20 cellular contexts compared by ENCODE assay signal in the genomic region with DNA sequence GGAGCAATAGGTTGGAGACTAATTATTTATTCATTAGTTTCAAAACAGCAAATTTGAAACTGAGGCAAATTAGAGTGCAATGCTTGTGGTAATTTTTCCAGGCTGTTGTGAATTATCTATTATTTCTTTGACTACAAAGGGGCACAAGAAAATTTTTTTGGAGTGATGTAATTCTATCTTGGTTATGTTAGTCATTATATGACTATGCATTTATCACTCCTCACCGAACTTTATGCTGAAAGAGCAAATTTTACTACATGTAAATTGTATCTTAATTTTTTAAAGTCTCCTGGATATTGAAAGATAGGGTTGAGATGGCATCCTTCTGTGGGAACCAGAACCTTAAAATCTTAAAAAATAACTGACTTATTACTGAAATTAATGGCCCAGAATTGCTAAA.
A peak's percentile ranks its signal among the peaks of the same experiment; 100 is the strongest.
DNase-seq lines count a peak whose midpoint lies in the region; ATAC-seq, FAIRE-seq and TF ChIP-seq lines count a peak whose summit lies in the region.
"Had no signal": no experiment of that assay in that cellular context is flagged by ENCODE, and none has a peak within 500 bp of the region (broad histone marks: within the 10 kb centered on the region; RNA-seq: fewer than 3 reads in every experiment).

No MANE protein-coding gene starts in this region.

- no peak for TF ChIP-seq POLR2A in esophagus squamous epithelium (IDR thresholded peaks at IDR 0.05)

- peak; percentile 68 for DNase-seq in ELR (ENCODE audit: low read depth)
- peak; percentile 70 for DNase-seq in RCC 7860 (ENCODE audit: low spot score)
- DNase-seq in choroid plexus epithelial cell (ENCODE audit: low read depth), result peak; percentile 74
- DNase-seq in esophagus squamous epithelium (lab: John Stamatoyannopoulos, UW), result no peak
- no peak for DNase-seq in BE2C
- DNase-seq in central memory CD4-positive, alpha-beta T cell, result no peak
- DNase-seq: activated CD8-positive, alpha-beta T cell treated with anti-CD3 and anti-CD28 coated beads, Interleukin-2, amount 10 ng/mL, durations not matched to agents 7 days and 5 days; amniotic stem cell; erythroblast; hypothalamus; NCI-H187; NCI-H510A treated with DMSO at 0.1 percent for 48 hours; posterior cingulate gyrus; stimulated activated CD4-positive, alpha-beta T cell treated with anti-CD3 and anti-CD28 coated beads, Interleukin-15, amount 100 ng/mL, for 24 hours; uterus had no signal

- intact Hi-C loops in esophagus squamous epithelium (cut with DNase I), result no loop called here

- H3K27me3 ChIP-seq in esophagus squamous epithelium (no peaks in the 10 kb centered on the region), BE2C (no peaks in the 10 kb centered on the region)
- H3K27me3 ChIP-seq: uterus had no signal

- H3K4me1 ChIP-seq in mesodermal cell (ENCODE audit: control insufficient read depth, insufficient read depth, low read length, poor library complexity, severe bottlenecking) (peaks cover 4% of the 10 kb centered on the region), esophagus squamous epithelium (no peaks in the 10 kb centered on the region), BE2C (no peaks in the 10 kb centered on the region)
- H3K4me1 ChIP-seq: uterus had no signal

- H3K36me3 ChIP-seq in mesodermal cell (ENCODE audit: control insufficient read depth, insufficient read depth, low read length) (no peaks in the 10 kb centered on the region), esophagus squamous epithelium (no peaks in the 10 kb centered on the region), BE2C (no peaks in the 10 kb centered on the region)
- H3K36me3 ChIP-seq: uterus had no signal

- TF ChIP-seq CTCF in choroid plexus epithelial cell (conservative IDR thresholded peaks at IDR 0.05; ENCODE audit: low read depth, low read length) (no peak), esophagus squamous epithelium (IDR thresholded peaks at IDR 0.05) (no peak), BE2C (IDR thresholded peaks at IDR 0.05; ENCODE audit: low read depth, low read length) (no peak)

- H3K9me3 ChIP-seq in mesodermal cell (ENCODE audit: control insufficient read depth, low read length) (no peaks in the 10 kb centered on the region), esophagus squamous epithelium (no peaks in the 10 kb centered on the region), BE2C (no peaks in the 10 kb centered on the region)
- H3K9me3 ChIP-seq: uterus had no signal

- H3K4me3 ChIP-seq in choroid plexus epithelial cell (ENCODE audit: low read depth, low read length) (no peak overlapping the region), mesodermal cell (ENCODE audit: extremely low read depth, insufficient read depth, low read length, poor library complexity, severe bottlenecking) (no peak overlapping the region), esophagus squamous epithelium (no peak overlapping the region), BE2C (ENCODE audit: low read depth, low read length) (no peak overlapping the region)
- H3K4me3 ChIP-seq: coronary artery, uterus had no signal

- ATAC-seq in GM21528 (IDR thresholded peaks at IDR 0.05; ENCODE audit: low FRiP score, unreplicated experiment), result no peak
- ATAC-seq: activated CD8-positive, alpha-beta T cell treated with anti-CD3 and anti-CD28 coated beads, Interleukin-2, amount 10 ng/mL, durations not matched to agents 7 days and 5 days had no signal

- FAIRE-seq in RCC 7860 (lab: Jason Lieb, UNC), result peak; percentile 89

- H3K27ac ChIP-seq in mesodermal cell (ENCODE audit: low read depth, low read length, severe bottlenecking), result peak overlapping the region; percentile 59
- H3K27ac ChIP-seq in esophagus squamous epithelium, result no peak overlapping the region
- H3K27ac ChIP-seq: coronary artery, HL-60, uterus, VCaP had no signal

- WGBS in mesodermal cell (ENCODE audit: insufficient coverage in 2 of 2), 2 experiments, result no CpG with 5 or more reads among the region's 1 CpG
- WGBS in esophagus squamous epithelium, 2 donors, result 50 to 62% methylated on average over 1 of the region's 1 CpG

Comparison
In these comparisons a context has a peak if more than half of its experiments do, and no peak if none do; other contexts are left out.
1. DNase-seq: peak in ELR (single experiment), RCC 7860 (single experiment) and choroid plexus epithelial cell (single experiment); none in esophagus squamous epithelium (single experiment), BE2C (single experiment) and central memory CD4-positive, alpha-beta T cell (single experiment).